ENCODE assay signal across 17 cellular contexts in genomic region chr1:18316764-18317163, GRCh38.
A peak's percentile ranks its signal among the peaks of the same experiment; 100 is the strongest.
DNase-seq lines count a peak whose midpoint lies in the region; ATAC-seq, FAIRE-seq and TF ChIP-seq lines count a peak whose summit lies in the region.
"Had no signal": no experiment of that assay in that cellular context is flagged by ENCODE, and none has a peak within 500 bp of the region (broad histone marks: within the 10 kb centered on the region; RNA-seq: fewer than 3 reads in every experiment).

No MANE protein-coding gene starts in this region.

- H3K4me1 Mint-ChIP-seq in activated naive CD4-positive, alpha-beta T cell treated with anti-CD3 and anti-CD28 coated beads for 36 hours (ENCODE audit: low read depth) = no peaks in the 10 kb centered on the region
- H3K4me1 Mint-ChIP-seq: CD4-positive, alpha-beta memory T cell had no signal

- no peak for TF ChIP-seq POLR2A in HepG2 (IDR thresholded peaks at IDR 0.05; ENCODE audit: insufficient read depth in 1 of 2, low read depth in 2 of 2, low read length in 2 of 2)

- no peak for TF ChIP-seq RAD21 in HepG2 (CRISPR knock-in tag; IDR thresholded peaks at IDR 0.05)

- intact Hi-C loops in HepG2 (cut with micrococcal nuclease; ENCODE audit: unreplicated experiment) = no loop called here
- intact Hi-C loops in pancreas (cut with DNase I) = no loop called here
- intact Hi-C loops in activated naive CD4-positive, alpha-beta T cell treated with anti-CD3 and anti-CD28 coated beads for 36 hours (cut with micrococcal nuclease) = no loop called here

- ATAC-seq in HepG2 (peak; percentile 87), pancreas (peak; percentile 42 to 71 (median 60)), HG02870 (IDR thresholded peaks at IDR 0.05; ENCODE audit: unreplicated experiment) (no peak)

- H3K36me3 ChIP-seq in MG63 (no peaks in the 10 kb centered on the region), HepG2 (replicated peaks in 1 of 2; ENCODE audit: control insufficient read depth in 1 of 2, insufficient read depth in 2 of 2, low read length in 2 of 2) (no peaks in the 10 kb centered on the region), pancreas (no peaks in the 10 kb centered on the region)

- H2AFZ ChIP-seq in HepG2 (ENCODE audit: low read length) = no peak overlapping the region
- H2AFZ ChIP-seq: GM23248 had no signal

- H3K9me3 Mint-ChIP-seq in activated naive CD4-positive, alpha-beta T cell treated with anti-CD3 and anti-CD28 coated beads for 36 hours = peaks cover 3% of the 10 kb centered on the region

- no peak for TF ChIP-seq CTCF in HepG2 (CRISPR knock-in tag; IDR thresholded peaks at IDR 0.05)
- no peak for TF ChIP-seq CTCF in pancreas (IDR thresholded peaks at IDR 0.05)

- peak overlapping the region; percentile 41 for H3K4me2 ChIP-seq in HepG2 (ENCODE audit: low read depth, low read length)

- peak; percentile 35 for DNase-seq in MG63
- peak; percentile 76 for DNase-seq in HepG2 (ENCODE audit: low spot score)
- DNase-seq in pancreas = peak in 1 of 6 donors; percentile 27
- no peak for DNase-seq in SIG-M5 treated with dmso at 0.1 percent for 504 hours (lab: John Stamatoyannopoulos, UW; ENCODE audit: unreplicated experiment)
- no peak for DNase-seq in activated naive CD4-positive, alpha-beta T cell treated with anti-CD3 and anti-CD28 coated beads for 36 hours
- DNase-seq: C1 segment of cervical spinal cord; CD4-positive, alpha-beta memory T cell; COR-L47; DMS153; DND-41; GM23248; H7; HCEC 1CT had no signal

- CTCF ChIA-PET in HepG2 (lab: Yijun Ruan, JAX; ENCODE audit: low intra/inter-chr PET ratio, low total read pairs) = no interaction called here
- CTCF ChIA-PET in activated naive CD4-positive, alpha-beta T cell treated with anti-CD3 and anti-CD28 coated beads for 36 hours (lab: Charles Lee) = no interaction called here

- H3K4me3 Mint-ChIP-seq in activated naive CD4-positive, alpha-beta T cell treated with anti-CD3 and anti-CD28 coated beads for 36 hours = no peak overlapping the region
- H3K4me3 Mint-ChIP-seq: CD4-positive, alpha-beta memory T cell had no signal

- H3K79me2 ChIP-seq in HepG2 (ENCODE audit: insufficient read depth, low read length) = no peaks in the 10 kb centered on the region

- POLR2A ChIA-PET in HepG2 (lab: Yijun Ruan, JAX) = no interaction called here

- H3K9ac ChIP-seq in HepG2 (ENCODE audit: insufficient read depth, low read depth, low read length) = no peak overlapping the region
- H3K9ac ChIP-seq: GM23248 had no signal

- H3K27ac ChIP-seq in HepG2 (ENCODE audit: extremely low read length, insufficient read depth, low read length) (peak overlapping the region; percentile 19), pancreas (no peak overlapping the region)
- H3K27ac ChIP-seq: GM23248 had no signal

- H3K9me3 ChIP-seq in MG63 (no peaks in the 10 kb centered on the region), HepG2 (ENCODE audit: low read length) (no peaks in the 10 kb centered on the region), pancreas (no peaks in the 10 kb centered on the region)

- no TSS peak for BruUV-seq in HepG2 (replicated peaks; lab: Mats Ljungman, UMichigan)

- FAIRE-seq in HepG2 (lab: Jason Lieb, UNC) = peak; percentile 44
- FAIRE-seq in pancreas (lab: Jason Lieb, UNC) = no peak
- FAIRE-seq: G401.6, GM19239, H1 had no signal

- 0% methylated on average over 3 of the region's 3 CpGs for WGBS in HepG2 (ENCODE audit: low lambda C conversion rate)
- 8 to 27% methylated on average over 3 of the region's 3 CpGs for WGBS in pancreas, 2 donors

- H3K4me3 ChIP-seq in MG63 = no peak overlapping the region
- H3K4me3 ChIP-seq in HepG2 (replicated peaks in 1 of 3; ENCODE audit: insufficient read depth in 1 of 3, low read depth in 2 of 3, low read length in 3 of 3) = no peak overlapping the region; a peak in 1 of 6 replicates
- no peak overlapping the region for H3K4me3 ChIP-seq in pancreas
- H3K4me3 ChIP-seq: GM23248 had no signal

- H3K27ac Mint-ChIP-seq in activated naive CD4-positive, alpha-beta T cell treated with anti-CD3 and anti-CD28 coated beads for 36 hours = no peak overlapping the region
- H3K27ac Mint-ChIP-seq: CD4-positive, alpha-beta memory T cell had no signal

- H3K36me3 Mint-ChIP-seq in activated naive CD4-positive, alpha-beta T cell treated with anti-CD3 and anti-CD28 coated beads for 36 hours (ENCODE audit: low read depth) = no peaks in the 10 kb centered on the region
- H3K36me3 Mint-ChIP-seq: CD4-positive, alpha-beta memory T cell had no signal

- no peaks in the 10 kb centered on the region for H3K27me3 ChIP-seq in MG63
- peaks cover 0 to 5% of the 10 kb centered on the region in 2 experiments; a peak in 2 of 5 replicates for H3K27me3 ChIP-seq in HepG2 (ENCODE audit: control insufficient read depth in 1 of 2, insufficient read depth in 2 of 2, low read length in 2 of 2)
- H3K27me3 ChIP-seq in pancreas = no peaks in the 10 kb centered on the region

- TF ChIP-seq EP300 in HepG2 (IDR thresholded peaks at IDR 0.05; ENCODE audit: low read depth in 2 of 2, low read length in 2 of 2) (no peak), HepG2 (CRISPR knock-in tag; IDR thresholded peaks at IDR 0.05; ENCODE audit: borderline replicate concordance) (no peak)

- H3K4me1 ChIP-seq in HepG2 (ENCODE audit: insufficient read depth, low read length) = peaks cover 51% of the 10 kb centered on the region
- H3K4me1 ChIP-seq in pancreas = peaks cover 0 to 8% (median 0%) of the 10 kb centered on the region in 3 donors

- H4K20me1 ChIP-seq in HepG2 (ENCODE audit: insufficient read depth, low read length) = no peaks in the 10 kb centered on the region

- in situ Hi-C loops in HepG2 (cut with HindIII; ENCODE audit: extremely low pct_ligation_motif_present, low pct_unique_long_range_greater_than_20kb) = no loop called here

- peaks cover 6% of the 10 kb centered on the region for H3K27me3 Mint-ChIP-seq in activated naive CD4-positive, alpha-beta T cell treated with anti-CD3 and anti-CD28 coated beads for 36 hours (ENCODE audit: low read depth)

TF ChIP-seq in HepG2, 621 proteins besides CTCF, POLR2A, EP300 and RAD21 (continues in another document):
- TF ChIP-seq TFDP2 (CRISPR knock-in tag; IDR thresholded peaks at IDR 0.05) (no peak), ZBTB4 (CRISPR knock-in tag; IDR thresholded peaks at IDR 0.05; ENCODE audit: borderline replicate concordance) (no peak), PATZ1 (CRISPR knock-in tag; IDR thresholded peaks at IDR 0.05) (no peak), ZFP91 (CRISPR knock-in tag; IDR thresholded peaks at IDR 0.05; ENCODE audit: borderline replicate concordance) (no peak)

Comparison
In these comparisons a context has a peak if more than half of its experiments do, and no peak if none do; other contexts are left out.
1. DNase-seq: peak in MG63 (single experiment) and HepG2 (single experiment); none in SIG-M5 treated with dmso at 0.1 percent for 504 hours (single experiment) and activated naive CD4-positive, alpha-beta T cell treated with anti-CD3 and anti-CD28 coated beads for 36 hours (single experiment).